In genomic region chr1:156055343-156055645, GRCh38 we compare ENCODE assay signal across 9 cellular contexts. TPM values are rescaled to one million over a fixed set of nuclear protein-coding genes. Genes with fewer than 3 reads are reported as not detected.
A peak's percentile ranks its signal among the peaks of the same experiment; 100 is the strongest.
DNase-seq lines count a peak whose midpoint lies in the region; ATAC-seq and TF ChIP-seq lines count a peak whose summit lies in the region.
"Had no signal": no experiment of that assay in that cellular context is flagged by ENCODE, and none has a peak within 500 bp of the region (broad histone marks: within the 10 kb centered on the region; RNA-seq: fewer than 3 reads in every experiment).

No MANE protein-coding gene starts in this region.

- no peaks in the 10 kb centered on the region for H3K9me3 ChIP-seq in SJSA1 (replicated peaks)
- H3K9me3 ChIP-seq in fibroblast of lung (ENCODE audit: control insufficient read depth, insufficient read depth, low read depth, low read length): no peaks in the 10 kb centered on the region
- H3K9me3 ChIP-seq in psoas muscle: no peaks in the 10 kb centered on the region

- peak overlapping the region; percentile 58 for H3K9ac ChIP-seq in fibroblast of lung (ENCODE audit: insufficient read depth, low read length)

- H3K4me3 ChIP-seq in SJSA1 (peak overlapping the region; percentile 75), fibroblast of lung (replicated peaks in 1 of 4; ENCODE audit: control extremely low read depth in 1 of 4, insufficient read depth in 1 of 4, low read depth in 3 of 4, low read length in 4 of 4) (peak overlapping the region; percentile 82 to 98 (median 90)), psoas muscle (peak overlapping the region; percentile 97)

- H3K36me3 ChIP-seq in SJSA1 (no peaks in the 10 kb centered on the region), fibroblast of lung (ENCODE audit: control insufficient read depth, insufficient read depth, low read length) (peaks cover 3% of the 10 kb centered on the region), psoas muscle (ENCODE audit: insufficient read depth in 1 of 2, low read depth in 1 of 2) (peaks cover 0 to 34% of the 10 kb centered on the region in 2 donors)

- TF ChIP-seq CTCF in fibroblast of lung (conservative IDR thresholded peaks at IDR 0.05 in 1 of 2, IDR thresholded peaks at IDR 0.05 in 1 of 2; ENCODE audit: low read depth in 1 of 2, low read length in 2 of 2) (no peak), psoas muscle (IDR thresholded peaks at IDR 0.05) (no peak), GM10266 (IDR thresholded peaks at IDR 0.05; ENCODE audit: control insufficient read depth, insufficient read depth, low read depth, missing control alignments) (no peak)

- peaks cover 14% of the 10 kb centered on the region for H3K79me2 ChIP-seq in fibroblast of lung (ENCODE audit: control insufficient read depth, insufficient read depth, low read length)

- H3K4me1 ChIP-seq in SJSA1 (replicated peaks): peaks cover 8% of the 10 kb centered on the region
- H3K4me1 ChIP-seq in fibroblast of lung (ENCODE audit: control insufficient read depth, extremely low read depth, insufficient read depth, low read length): peaks cover 7% of the 10 kb centered on the region
- H3K4me1 ChIP-seq in psoas muscle: peaks cover 28% of the 10 kb centered on the region

- 3 to 6% (median 3%) methylated on average over 7 of the region's 7 CpGs for WGBS in psoas muscle, 3 donors

- peak; percentile 21 for DNase-seq in ELR (ENCODE audit: low read depth)
- DNase-seq in SJSA1 (ENCODE audit: low read depth in 1 of 2, low spot score in 2 of 2): no peak
- no peak for DNase-seq in fibroblast of lung (ENCODE audit: low read depth in 2 of 2)
- DNase-seq in psoas muscle: no peak
- DNase-seq in GM10266 (ENCODE audit: extremely low spot score): no peak
- DNase-seq in activated CD4-positive, alpha-beta T cell treated with anti-CD3 and anti-CD28 coated beads for 48 hours: no peak
- no peak for DNase-seq in NCI-H146 treated with DMSO at 0.1 percent for 48 hours (lab: John Stamatoyannopoulos, UW; ENCODE audit: unreplicated experiment)
- DNase-seq: retina had no signal

- intact Hi-C loops in psoas muscle (cut with DNase I): loop anchor here in 1 of 2 donors (5.0 kb wide), 1 partner anchor 38 kb away; no protein-coding TSS in a partner anchor

- no peak for ATAC-seq in psoas muscle
- ATAC-seq in HG03571 (IDR thresholded peaks at IDR 0.05; ENCODE audit: unreplicated experiment): no peak

- H4K20me1 ChIP-seq in fibroblast of lung (ENCODE audit: control insufficient read depth, extremely low read depth, insufficient read depth, low read length): no peaks in the 10 kb centered on the region

- H3K27ac ChIP-seq in SJSA1: no peak overlapping the region
- H3K27ac ChIP-seq in fibroblast of lung (ENCODE audit: insufficient read depth, low read length): peak overlapping the region; percentile 74
- H3K27ac ChIP-seq in psoas muscle: peak overlapping the region; percentile 96

- H3K4me2 ChIP-seq in fibroblast of lung (ENCODE audit: extremely low read depth, insufficient read depth, low read length): peak overlapping the region; percentile 100

- H2AFZ ChIP-seq in fibroblast of lung (ENCODE audit: low read length): peak overlapping the region; percentile 96

- H3K27me3 ChIP-seq in SJSA1 (replicated peaks): no peaks in the 10 kb centered on the region
- H3K27me3 ChIP-seq in fibroblast of lung (ENCODE audit: control insufficient read depth, insufficient read depth, low read length): no peaks in the 10 kb centered on the region
- no peaks in the 10 kb centered on the region for H3K27me3 ChIP-seq in psoas muscle (ENCODE audit: insufficient read depth in 3 of 3, low read length in 2 of 3)

RNA-seq across cellular contexts. Expression of gene LAMTOR2, which starts 0.7 kb away (rescaled TPM):
- 49.0 and 55.8 TPM in 2 replicates for total RNA-seq in SJSA1 (2014; rRNA removed; shearing (Covaris generic))
- total RNA-seq in fibroblast of lung (75.0 and 84.7 TPM in 2 replicates), psoas muscle (10 to 100 TPM; 46.1 to 63.9 (median 51.2) TPM)
- polyA plus RNA-seq in fibroblast of lung (56.3 and 59.0 TPM in 2 replicates), psoas muscle (100 to 1,000 TPM in 1 of 3 donors, 10 to 100 TPM in 2; 89.0 to 101 (median 95.7) TPM)
- polyA plus RNA-seq in fibroblast of lung (2012): 91.5 and 97.8 TPM in 2 replicates
- polyA minus RNA-seq in fibroblast of lung (ENCODE audit: low replicate concordance): 40.3 and 60.4 TPM in 2 replicates

RNA-seq across cellular contexts. Expression of gene UBQLN4, which starts 1.7 kb away (rescaled TPM):
- total RNA-seq in SJSA1 (2014; rRNA removed; shearing (Covaris generic)): 11.4 and 18.2 TPM in 2 replicates
- total RNA-seq in fibroblast of lung (8.7 and 11.1 TPM in 2 replicates), psoas muscle (10 to 100 TPM; 46.6 to 64.9 (median 53.1) TPM)
- polyA plus RNA-seq in fibroblast of lung (12.5 and 26.0 TPM in 2 replicates), psoas muscle (10 to 100 TPM; 36.8 to 73.9 (median 55.5) TPM)
- 12.7 and 23.8 TPM in 2 replicates for polyA plus RNA-seq in fibroblast of lung (2012)
- 26.8 and 49.7 TPM in 2 replicates for polyA minus RNA-seq in fibroblast of lung (ENCODE audit: low replicate concordance)

RNA-seq across cellular contexts. Expression of gene RAB25, which starts 5.7 kb away (rescaled TPM):
- total RNA-seq in SJSA1 (2014; rRNA removed; shearing (Covaris generic)): not detected in 2 replicates
- total RNA-seq in fibroblast of lung: not detected in 2 replicates
- not detected in 2 replicates for polyA plus RNA-seq in fibroblast of lung
- polyA plus RNA-seq in fibroblast of lung (2012): not detected in 2 replicates
- polyA minus RNA-seq in fibroblast of lung (ENCODE audit: low replicate concordance): 1.2 TPM in 1 of 2 replicates, not detected in the other
- not detected for total RNA-seq in psoas muscle
- polyA plus RNA-seq in psoas muscle: under 1 TPM; 0.07 to 0.34 (median 0.13) TPM

RNA-seq across cellular contexts. Expression of gene MEX3A, which starts 27.0 kb away (rescaled TPM):
- 0.13 and 1.1 TPM in 2 replicates for total RNA-seq in SJSA1 (2014; rRNA removed; shearing (Covaris generic))
- total RNA-seq in fibroblast of lung (1.5 and 1.7 TPM in 2 replicates), psoas muscle (under 1 TPM; 0.06 to 0.28 (median 0.11) TPM)
- polyA plus RNA-seq in fibroblast of lung (0.96 and 2.1 TPM in 2 replicates), psoas muscle (under 1 TPM; 0.07 to 0.42 (median 0.22) TPM)
- polyA plus RNA-seq in fibroblast of lung (2012): 0.94 and 2.9 TPM in 2 replicates
- 2.4 and 3.9 TPM in 2 replicates for polyA minus RNA-seq in fibroblast of lung (ENCODE audit: low replicate concordance)

RNA-seq across cellular contexts. Expression of gene SSR2, which starts 34.5 kb away (rescaled TPM):
- 507 and 546 TPM in 2 replicates for total RNA-seq in SJSA1 (2014; rRNA removed; shearing (Covaris generic))
- total RNA-seq in fibroblast of lung (304 and 455 TPM in 2 replicates), psoas muscle (10 to 100 TPM; 44.6 to 77.5 (median 61.6) TPM)
- polyA plus RNA-seq in fibroblast of lung (673 and 941 TPM in 2 replicates), psoas muscle (100 to 1,000 TPM in 2 of 3 donors, 10 to 100 TPM in 1; 83.0 to 255 (median 124) TPM)
- 321 and 394 TPM in 2 replicates for polyA plus RNA-seq in fibroblast of lung (2012)
- polyA minus RNA-seq in fibroblast of lung (ENCODE audit: low replicate concordance): 781 and 908 TPM in 2 replicates
